Comparison of ENCODE assay signal across 15 cellular contexts in genomic region chr20:5146302-5146653, GRCh38.
"Had no signal": no experiment of that assay in that cellular context is flagged by ENCODE, and none has a peak within 500 bp of the region (broad histone marks: within the 10 kb centered on the region; RNA-seq: fewer than 3 reads in every experiment).

No MANE protein-coding gene starts in this region.

- H3K27ac Mint-ChIP-seq: stimulated activated naive CD8-positive, alpha-beta T cell treated with anti-CD3 and anti-CD28 coated beads, Interleukin-15, amount 100 ng/mL, for 72 hours had no signal

- DNase-seq: activated CD4-positive, alpha-beta T cell treated with anti-CD3 and anti-CD28 coated beads, Interleukin-2, amount 50 U/mL, for 1 hour; activated CD8-positive, alpha-beta memory T cell treated with anti-CD3 and anti-CD28 coated beads for 24 hours; activated naive CD4-positive, alpha-beta T cell treated with anti-CD3 and anti-CD28 coated beads, Interleukin-2, amount 50 U/mL, for 16 hours; amygdala; body of pancreas; caudate nucleus; foreskin fibroblast; left ventricle myocardium superior; mesenchymal stem cell; stimulated activated naive CD8-positive, alpha-beta T cell treated with anti-CD3 and anti-CD28 coated beads, Interleukin-15, amount 100 ng/mL, for 72 hours; SW 1271 had no signal

- FAIRE-seq: colon had no signal

- H3K4me3 ChIP-seq: body of pancreas, esophagus muscularis mucosa had no signal

- H3K27me3 Mint-ChIP-seq: stimulated activated naive CD8-positive, alpha-beta T cell treated with anti-CD3 and anti-CD28 coated beads, Interleukin-15, amount 100 ng/mL, for 72 hours had no signal

- H3K4me3 Mint-ChIP-seq: neural crest cell; stimulated activated naive CD8-positive, alpha-beta T cell treated with anti-CD3 and anti-CD28 coated beads, Interleukin-15, amount 100 ng/mL, for 72 hours had no signal

- ATAC-seq: activated CD4-positive, CD25-positive, alpha-beta regulatory T cell treated with anti-CD3 and anti-CD28 coated beads, Interleukin-2, amount 50 U/mL, for 24 hours; body of pancreas; left ventricle myocardium superior; stimulated activated naive CD8-positive, alpha-beta T cell treated with anti-CD3 and anti-CD28 coated beads, Interleukin-15, amount 100 ng/mL, for 72 hours had no signal

- H3K27me3 ChIP-seq: body of pancreas, esophagus muscularis mucosa had no signal

- H3K9me3 ChIP-seq: body of pancreas, esophagus muscularis mucosa had no signal

- H3K9me3 Mint-ChIP-seq: neural crest cell; stimulated activated naive CD8-positive, alpha-beta T cell treated with anti-CD3 and anti-CD28 coated beads, Interleukin-15, amount 100 ng/mL, for 72 hours had no signal
